Comparison of ENCODE assay signal across 13 cellular contexts in genomic region chr7:85039196-85039923, GRCh38.
DNase-seq lines count a peak whose midpoint lies in the region; ATAC-seq and TF ChIP-seq lines count a peak whose summit lies in the region.
"Had no signal": no experiment of that assay in that cellular context is flagged by ENCODE, and none has a peak within 500 bp of the region (broad histone marks: within the 10 kb centered on the region; RNA-seq: fewer than 3 reads in every experiment).

No MANE protein-coding gene starts in this region.

- no peak overlapping the region for H3K9ac ChIP-seq in mesendoderm (ENCODE audit: low read length)

- no peak overlapping the region for H2BK120ac ChIP-seq in mesendoderm (ENCODE audit: low read depth, low read length)

- no peaks in the 10 kb centered on the region for H3K4me1 Mint-ChIP-seq in CD4-positive, alpha-beta memory T cell
- H3K4me1 Mint-ChIP-seq: naive thymus-derived CD4-positive, alpha-beta T cell had no signal

- no peaks in the 10 kb centered on the region for H3K79me2 ChIP-seq in mesendoderm (ENCODE audit: control insufficient read depth, insufficient read depth, low read length)

- no peak overlapping the region for H3K4me3 Mint-ChIP-seq in CD4-positive, alpha-beta memory T cell
- H3K4me3 Mint-ChIP-seq: activated naive CD8-positive, alpha-beta T cell; naive thymus-derived CD4-positive, alpha-beta T cell had no signal

- H3K56ac ChIP-seq in mesendoderm (ENCODE audit: low read length) = no peak overlapping the region

- intact Hi-C loops in CD4-positive, alpha-beta memory T cell (cut with micrococcal nuclease) = no loop called here
- intact Hi-C loops in sigmoid colon (cut with DNase I) (loop anchor here (10.0 kb wide), 1 partner anchor 715 kb away; no protein-coding TSS in a partner anchor), esophagus squamous epithelium (cut with DNase I) (loop anchor here (10.0 kb wide), 1 partner anchor 515 kb away; no protein-coding TSS in a partner anchor)

- no peak for TF ChIP-seq EP300 in sigmoid colon (IDR thresholded peaks at IDR 0.05)

- CTCF ChIA-PET in CD4-positive, alpha-beta memory T cell (lab: Charles Lee; ENCODE audit: partially characterized antibody) = no interaction called here

- no peaks in the 10 kb centered on the region for H3K27me3 ChIP-seq in CD4-positive, alpha-beta memory T cell (ENCODE audit: insufficient read depth, low read length)
- H3K27me3 ChIP-seq in sigmoid colon = no peaks in the 10 kb centered on the region
- no peaks in the 10 kb centered on the region for H3K27me3 ChIP-seq in esophagus squamous epithelium
- H3K27me3 ChIP-seq in mesendoderm (ENCODE audit: insufficient read depth, low read length, poor library complexity) = no peaks in the 10 kb centered on the region
- H3K27me3 ChIP-seq: tibial artery had no signal

- peak; percentile 89 for ATAC-seq in GM18502 (IDR thresholded peaks at IDR 0.05; ENCODE audit: poor library complexity, unreplicated experiment)
- ATAC-seq in GM19468 (IDR thresholded peaks at IDR 0.05; ENCODE audit: extremely low read depth, unreplicated experiment) = peak; percentile 29
- peak; percentile 77 for ATAC-seq in HG02884 (IDR thresholded peaks at IDR 0.05; ENCODE audit: unreplicated experiment)
- ATAC-seq in HG03520 (IDR thresholded peaks at IDR 0.05; ENCODE audit: unreplicated experiment) = peak; percentile 89
- ATAC-seq: naive thymus-derived CD4-positive, alpha-beta T cell had no signal

- peaks cover 0 to 2% (median 0%) of the 10 kb centered on the region in 8 donors for H3K9me3 Mint-ChIP-seq in CD4-positive, alpha-beta memory T cell
- H3K9me3 Mint-ChIP-seq: naive thymus-derived CD4-positive, alpha-beta T cell had no signal

- no peak overlapping the region for H4K8ac ChIP-seq in mesendoderm (ENCODE audit: low read depth, low read length)

- no peaks in the 10 kb centered on the region for H3K27me3 Mint-ChIP-seq in CD4-positive, alpha-beta memory T cell
- H3K27me3 Mint-ChIP-seq: activated naive CD8-positive, alpha-beta T cell had no signal

- no peak overlapping the region for H4K5ac ChIP-seq in mesendoderm (ENCODE audit: low read length)

- no peaks in the 10 kb centered on the region for H3K36me3 ChIP-seq in CD4-positive, alpha-beta memory T cell (ENCODE audit: insufficient read depth, low read length)
- H3K36me3 ChIP-seq in sigmoid colon (no peaks in the 10 kb centered on the region), esophagus squamous epithelium (no peaks in the 10 kb centered on the region), mesendoderm (ENCODE audit: control insufficient read depth, insufficient read depth, low read length) (no peaks in the 10 kb centered on the region)
- H3K36me3 ChIP-seq: tibial artery had no signal

- no peaks in the 10 kb centered on the region for H3K79me1 ChIP-seq in mesendoderm (ENCODE audit: low read length)

- H3K9me3 ChIP-seq in CD4-positive, alpha-beta memory T cell (ENCODE audit: control insufficient read depth in 1 of 2, low read length in 2 of 2) = no peaks in the 10 kb centered on the region
- H3K9me3 ChIP-seq in sigmoid colon (no peaks in the 10 kb centered on the region), esophagus squamous epithelium (no peaks in the 10 kb centered on the region)
- H3K9me3 ChIP-seq: tibial artery had no signal

- no peak overlapping the region for H3K4ac ChIP-seq in mesendoderm (ENCODE audit: low read depth, low read length)

- H3K27ac ChIP-seq in CD4-positive, alpha-beta memory T cell (ENCODE audit: low read depth, low read length) = no peak overlapping the region
- H3K27ac ChIP-seq in sigmoid colon (no peak overlapping the region), esophagus squamous epithelium (no peak overlapping the region), mesendoderm (ENCODE audit: low read depth, low read length) (no peak overlapping the region)
- H3K27ac ChIP-seq: tibial artery had no signal

- no peak overlapping the region for H3K23ac ChIP-seq in mesendoderm (ENCODE audit: low read length)

- DNase-seq in CD4-positive, alpha-beta memory T cell = no peak
- no peak for DNase-seq in sigmoid colon
- no peak for DNase-seq in esophagus squamous epithelium (lab: John Stamatoyannopoulos, UW)
- no peak for DNase-seq in mesendoderm
- DNase-seq: naive thymus-derived CD4-positive, alpha-beta T cell; NCI-H2029 treated with DMSO at 0.1 percent for 48 hours; T-helper 2 cell; tibial artery had no signal

- H3K27ac Mint-ChIP-seq in CD4-positive, alpha-beta memory T cell = no peak overlapping the region
- H3K27ac Mint-ChIP-seq: activated naive CD8-positive, alpha-beta T cell; naive thymus-derived CD4-positive, alpha-beta T cell had no signal

- H3K4me2 ChIP-seq in mesendoderm (ENCODE audit: low read length) = no peak overlapping the region

- TF ChIP-seq CTCF in sigmoid colon (IDR thresholded peaks at IDR 0.05) = no peak
- no peak for TF ChIP-seq CTCF in esophagus squamous epithelium (IDR thresholded peaks at IDR 0.05)

- H3K36me3 Mint-ChIP-seq in CD4-positive, alpha-beta memory T cell = no peaks in the 10 kb centered on the region
- H3K36me3 Mint-ChIP-seq: activated naive CD8-positive, alpha-beta T cell; naive thymus-derived CD4-positive, alpha-beta T cell had no signal

- no peak overlapping the region for H3K4me3 ChIP-seq in CD4-positive, alpha-beta memory T cell (ENCODE audit: low read length in 2 of 2)
- no peak overlapping the region for H3K4me3 ChIP-seq in sigmoid colon
- H3K4me3 ChIP-seq in esophagus squamous epithelium = no peak overlapping the region
- no peak overlapping the region for H3K4me3 ChIP-seq in mesendoderm (ENCODE audit: low read length)
- H3K4me3 ChIP-seq: tibial artery had no signal

- TF ChIP-seq POLR2A in sigmoid colon (IDR thresholded peaks at IDR 0.05) (no peak), esophagus squamous epithelium (IDR thresholded peaks at IDR 0.05) (no peak)

- no peak overlapping the region for H2BK5ac ChIP-seq in mesendoderm (ENCODE audit: low read length)

- POLR2A ChIA-PET in CD4-positive, alpha-beta memory T cell (lab: Charles Lee; ENCODE audit: partially characterized antibody) = no interaction called here

- WGBS in sigmoid colon, 2 donors = 72 to 80% methylated on average over 11 of the region's 11 CpGs
- 76 to 79% methylated on average over 11 of the region's 11 CpGs for WGBS in esophagus squamous epithelium, 2 donors
- WGBS in mesendoderm (ENCODE audit: extremely low coverage, insufficient coverage, low lambda C conversion rate) = no CpG with 5 or more reads among the region's 11 CpGs

- H2AK5ac ChIP-seq in mesendoderm (ENCODE audit: low read length) = no peak overlapping the region

- no peaks in the 10 kb centered on the region for H3K4me1 ChIP-seq in CD4-positive, alpha-beta memory T cell (ENCODE audit: insufficient read depth, low read length)
- no peaks in the 10 kb centered on the region for H3K4me1 ChIP-seq in sigmoid colon
- no peaks in the 10 kb centered on the region for H3K4me1 ChIP-seq in esophagus squamous epithelium
- no peaks in the 10 kb centered on the region for H3K4me1 ChIP-seq in mesendoderm (ENCODE audit: control insufficient read depth, low read depth, low read length)
- H3K4me1 ChIP-seq: tibial artery had no signal

- no peak overlapping the region for H3K18ac ChIP-seq in mesendoderm (ENCODE audit: low read length)

- H2BK15ac ChIP-seq in mesendoderm (replicated peaks; ENCODE audit: low read depth) = no peak overlapping the region

Comparison
In these comparisons a context has a peak if more than half of its experiments do, and no peak if none do; other contexts are left out.
1. ATAC-seq: peak in every context shown above with its lines; median percentile 89 in GM18502; 89 in HG03520; 77 in HG02884; 29 in GM19468.